Comparison of ENCODE assay signal across 9 cellular contexts in the genomic region with DNA sequence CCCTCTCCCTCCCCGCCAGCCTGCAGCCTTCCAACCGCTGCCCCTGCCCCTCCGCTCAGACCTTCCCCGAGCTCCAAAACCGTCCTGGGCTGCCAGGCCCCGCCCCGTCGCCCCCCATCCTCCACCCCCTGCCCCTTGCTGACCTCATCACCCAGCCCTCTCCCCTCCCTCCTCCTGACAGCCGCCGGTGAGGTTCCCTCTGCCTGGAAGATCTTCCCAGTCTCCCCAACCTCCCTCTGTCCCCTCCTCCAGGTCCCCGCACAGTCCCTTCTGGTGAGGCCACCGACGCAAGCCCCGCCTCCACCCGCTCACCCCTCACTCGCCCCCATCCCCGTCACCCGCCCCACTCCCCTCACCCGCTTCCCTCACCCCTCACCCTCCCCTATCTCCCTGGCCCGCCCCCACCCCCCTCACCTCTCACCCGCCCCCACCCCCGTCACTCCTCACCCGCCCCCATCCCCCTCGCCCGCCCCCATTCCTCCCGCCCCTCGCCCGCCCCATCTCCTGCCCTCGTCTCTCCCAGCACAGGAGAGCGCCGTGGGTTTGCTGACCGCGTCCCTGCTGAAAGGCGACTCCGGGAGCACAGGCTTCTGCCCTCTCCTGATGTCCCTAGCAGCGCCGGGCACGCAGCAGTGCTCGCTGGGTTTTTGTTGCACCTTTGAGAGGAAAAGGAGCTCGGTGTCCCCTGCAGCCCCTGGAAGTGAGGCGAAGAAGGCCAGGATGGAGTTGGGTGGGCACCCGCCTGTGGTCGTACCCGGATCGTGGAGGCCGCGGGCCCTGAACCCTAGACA. TPM values are rescaled to one million over a fixed set of nuclear protein-coding genes. Genes with fewer than 3 reads are reported as not detected.
DNase-seq lines count a peak whose midpoint lies in the region; ATAC-seq and TF ChIP-seq lines count a peak whose summit lies in the region.
"Had no signal": no experiment of that assay in that cellular context is flagged by ENCODE, and none has a peak within 500 bp of the region (broad histone marks: within the 10 kb centered on the region; RNA-seq: fewer than 3 reads in every experiment).

No MANE protein-coding gene starts in this region.

- peak overlapping the region; percentile 91 for H2AFZ ChIP-seq in neuron (ENCODE audit: low read depth, low read length)

- DNase-seq in D341Med (ENCODE audit: low spot score) (peak; percentile 72), T-helper 17 cell (peak; percentile 14 to 42 (median 31)), superior temporal gyrus (ENCODE audit: extremely low spot score) (no peak), erythroblast (lab: John Stamatoyannopoulos, UW) (no peak)

- TF ChIP-seq POLR2A in erythroblast (IDR thresholded peaks at IDR 0.05; ENCODE audit: low read length), result no peak

- peaks cover 2% of the 10 kb centered on the region for H3K36me3 Mint-ChIP-seq in T-helper 17 cell (ENCODE audit: low read depth)

- peaks cover 14% of the 10 kb centered on the region for H3K4me1 Mint-ChIP-seq in T-helper 17 cell

- WGBS in esophagus, 2 donors, result 1 to 2% methylated on average over 30 to 47 of the region's 47 CpGs

- H3K4me1 ChIP-seq in esophagus (ENCODE audit: control insufficient read depth in 2 of 2, insufficient read depth in 2 of 2, low read length in 1 of 2) (peaks cover 3 to 9% of the 10 kb centered on the region in 2 donors), neuron (ENCODE audit: insufficient read depth, low read length) (peaks cover 12% of the 10 kb centered on the region)

- peak overlapping the region in 1 of 2 donors; percentile 42 for H3K27ac ChIP-seq in esophagus (ENCODE audit: low read depth in 2 of 2, low read length in 1 of 2)

- H3K36me3 ChIP-seq in esophagus (ENCODE audit: control insufficient read depth in 2 of 2, insufficient read depth in 2 of 2, low read length in 1 of 2) (no peaks in the 10 kb centered on the region), neuron (ENCODE audit: insufficient read depth, low read length) (no peaks in the 10 kb centered on the region)

- H3K4me3 ChIP-seq in esophagus (ENCODE audit: low read depth in 1 of 2, low read length in 2 of 2) (peak overlapping the region; percentile 58 to 61), neuron (ENCODE audit: low read length) (peak overlapping the region; percentile 61)

- peaks cover 25% of the 10 kb centered on the region for H3K27me3 Mint-ChIP-seq in T-helper 17 cell

- H3K27me3 ChIP-seq in esophagus (ENCODE audit: control insufficient read depth in 1 of 2, insufficient read depth in 2 of 2, low read length in 2 of 2), result no peaks in the 10 kb centered on the region
- H3K27me3 ChIP-seq in neuron (ENCODE audit: insufficient read depth, low read length), result peaks cover 15% of the 10 kb centered on the region

- no peaks in the 10 kb centered on the region for H3K9me3 ChIP-seq in T-helper 17 cell (ENCODE audit: control insufficient read depth, low read length, poor library complexity, severe bottlenecking)
- no peaks in the 10 kb centered on the region for H3K9me3 ChIP-seq in esophagus (ENCODE audit: control insufficient read depth in 2 of 2, insufficient read depth in 1 of 2, low read depth in 1 of 2, low read length in 1 of 2)
- H3K9me3 ChIP-seq in neuron (ENCODE audit: low read length), result no peaks in the 10 kb centered on the region

- H3K4me3 Mint-ChIP-seq in T-helper 17 cell, result peak overlapping the region; percentile 85

- ATAC-seq in HG02623 (IDR thresholded peaks at IDR 0.05; ENCODE audit: unreplicated experiment) (peak; percentile 14), T-helper 17 cell (peak; percentile 26), GM21825 (IDR thresholded peaks at IDR 0.05; ENCODE audit: unreplicated experiment) (no peak)

- no peak overlapping the region for H3K27ac Mint-ChIP-seq in T-helper 17 cell

RNA-seq across cellular contexts. Expression of a gene that starts 16.4 kb away (rescaled TPM):
- under 1 TPM in 1 of 2 donors, not detected in 1; 0.37 TPM for total RNA-seq in T-helper 17 cell
- polyA plus RNA-seq in esophagus, result not detected
- total RNA-seq: RPMI7951 had no signal

RNA-seq across cellular contexts. Expression of a gene that starts 27.7 kb away (rescaled TPM):
- total RNA-seq in T-helper 17 cell, result 10 to 100 TPM; 10.9 to 11.6 TPM
- 10 to 100 TPM; 21.7 to 29.0 TPM for polyA plus RNA-seq in esophagus

RNA-seq across cellular contexts. Expression of a gene that starts 41.4 kb away (rescaled TPM):
- 100 to 1,000 TPM; 162 to 200 TPM for total RNA-seq in T-helper 17 cell
- 10 to 100 TPM; 15.4 to 44.4 TPM for polyA plus RNA-seq in esophagus

Comparison
In these comparisons a context has a peak if more than half of its experiments do, and no peak if none do; other contexts are left out.
1. DNase-seq: peak in D341Med (single experiment) and T-helper 17 cell (3 of 3); none in superior temporal gyrus (single experiment) and erythroblast (0 of 2).